Comparison of ENCODE assay signal across 20 cellular contexts in genomic region chr1:228375578-228376261, GRCh38. TPM values are rescaled to one million over a fixed set of nuclear protein-coding genes. Genes with fewer than 3 reads are reported as not detected.
A peak's percentile ranks its signal among the peaks of the same experiment; 100 is the strongest.
DNase-seq lines count a peak whose midpoint lies in the region; ATAC-seq, FAIRE-seq and TF ChIP-seq lines count a peak whose summit lies in the region.
"Had no signal": no experiment of that assay in that cellular context is flagged by ENCODE, and none has a peak within 500 bp of the region (broad histone marks: within the 10 kb centered on the region; RNA-seq: fewer than 3 reads in every experiment).

No MANE protein-coding gene starts in this region.

- H3K36me3 Mint-ChIP-seq in Calu3 (ENCODE audit: insufficient read depth, unreplicated experiment) (peaks cover 29% of the 10 kb centered on the region), chondrocyte (ENCODE audit: low read depth) (no peaks in the 10 kb centered on the region), Caco-2 (ENCODE audit: insufficient read depth, unreplicated experiment) (no peaks in the 10 kb centered on the region)
- H3K36me3 Mint-ChIP-seq: stimulated activated naive B cell treated with anti-CD40 and anti-IgM and Interleukin-4, amounts not matched to agents 10 μg/mL and 1 μg/mL and 100 μg/mL, for 72 hours had no signal

- H3K4me3 Mint-ChIP-seq in Calu3 (ENCODE audit: low read depth, unreplicated experiment): no peak overlapping the region
- H3K4me3 Mint-ChIP-seq in chondrocyte (ENCODE audit: unreplicated experiment): no peak overlapping the region
- H3K4me3 Mint-ChIP-seq in Caco-2 (ENCODE audit: unreplicated experiment): no peak overlapping the region
- H3K4me3 Mint-ChIP-seq: stimulated activated naive B cell treated with anti-CD40 and anti-IgM and Interleukin-4, amounts not matched to agents 10 μg/mL and 1 μg/mL and 100 μg/mL, for 72 hours had no signal

- no peak for FAIRE-seq in small intestine (lab: Jason Lieb, UNC)

- peak overlapping the region; percentile 65 for H3K27ac ChIP-seq in temporal lobe (ENCODE audit: low read depth, low read length)
- no peak overlapping the region for H3K27ac ChIP-seq in small intestine (ENCODE audit: low read depth in 1 of 2, low read length in 1 of 2)
- H3K27ac ChIP-seq: parathyroid adenoma had no signal

- DNase-seq in Calu3: no peak
- DNase-seq in chondrocyte (ENCODE audit: low spot score): peak; percentile 84
- DNase-seq in hepatic stellate cell (ENCODE audit: low spot score): peak; percentile 4
- no peak for DNase-seq in left colon
- DNase-seq in Caco-2: no peak
- DNase-seq in NCI-H1694 treated with DMSO at 0.1 percent for 48 hours (lab: John Stamatoyannopoulos, UW): no peak
- no peak for DNase-seq in small intestine
- DNase-seq: activated CD8-positive, alpha-beta memory T cell treated with anti-CD3 and anti-CD28 coated beads, Interleukin-2, amount 50 U/mL, for 48 hours; activated naive CD4-positive, alpha-beta T cell; GF-D8; H9; NCI-H146; NCI-H345; SHP77 treated with DMSO at 0.1 percent for 48 hours; stimulated activated naive B cell treated with anti-CD40 and anti-IgM and Interleukin-4, amounts not matched to agents 10 μg/mL and 1 μg/mL and 100 μg/mL, for 72 hours had no signal

- H3K36me3 ChIP-seq in Caco-2 (ENCODE audit: control insufficient read depth, insufficient read depth, low read length) (no peaks in the 10 kb centered on the region), small intestine (ENCODE audit: control insufficient read depth in 2 of 2, insufficient read depth in 2 of 2, low read length in 2 of 2) (no peaks in the 10 kb centered on the region)

- no peaks in the 10 kb centered on the region for H3K27me3 ChIP-seq in Caco-2 (replicated peaks; ENCODE audit: control insufficient read depth, insufficient read depth, low read length)
- no peaks in the 10 kb centered on the region for H3K27me3 ChIP-seq in small intestine (ENCODE audit: control insufficient read depth in 2 of 2, insufficient read depth in 2 of 2, low read length in 2 of 2)
- H3K27me3 ChIP-seq: body of pancreas had no signal

- TF ChIP-seq CTCF in Calu3 (IDR thresholded peaks at IDR 0.05; ENCODE audit: unreplicated experiment) (no peak), chondrocyte (IDR thresholded peaks at IDR 0.05) (no peak), Caco-2 (IDR thresholded peaks at IDR 0.05; ENCODE audit: insufficient read depth in 1 of 2, low read depth in 1 of 2, low read length in 1 of 2, severe bottlenecking in 1 of 2, unreplicated experiment in 1 of 2) (no peak)

- H3K4me1 Mint-ChIP-seq in Calu3 (ENCODE audit: low read depth, unreplicated experiment): peaks cover 8% of the 10 kb centered on the region
- peaks cover 8% of the 10 kb centered on the region for H3K4me1 Mint-ChIP-seq in chondrocyte (ENCODE audit: low read depth)
- H3K4me1 Mint-ChIP-seq in Caco-2 (ENCODE audit: low read depth, unreplicated experiment): no peaks in the 10 kb centered on the region

- intact Hi-C loops in Calu3 (cut with micrococcal nuclease; ENCODE audit: unreplicated experiment): no loop called here
- intact Hi-C loops in left colon (cut with DNase I, micrococcal nuclease): no loop called here
- intact Hi-C loops in Caco-2 (cut with micrococcal nuclease; ENCODE audit: unreplicated experiment): no loop called here

- ATAC-seq in left colon: no peak
- ATAC-seq: activated CD4-positive, CD25-positive, alpha-beta regulatory T cell treated with anti-CD3 and anti-CD28 coated beads, Interleukin-2, amount 50 U/mL, for 24 hours; stimulated activated naive B cell treated with anti-CD40 and anti-IgM and Interleukin-4, amounts not matched to agents 10 μg/mL and 1 μg/mL and 100 μg/mL, for 72 hours; T-helper 17 cell had no signal

- CTCF ChIA-PET in Calu3 (lab: Charles Lee) (no interaction called here), Caco-2 (lab: Charles Lee) (no interaction called here)

- 92 to 95% (median 93%) methylated on average over 22 of the region's 22 CpGs for WGBS in small intestine, 3 donors

- H3K9me3 ChIP-seq in Caco-2 (no peaks in the 10 kb centered on the region), small intestine (ENCODE audit: control insufficient read depth, low read depth) (no peaks in the 10 kb centered on the region)
- H3K9me3 ChIP-seq: body of pancreas had no signal

- POLR2A ChIA-PET in Caco-2 (lab: Charles Lee): no interaction called here

- no peaks in the 10 kb centered on the region for H3K27me3 Mint-ChIP-seq in Calu3 (ENCODE audit: unreplicated experiment)
- H3K27me3 Mint-ChIP-seq in chondrocyte (ENCODE audit: low read depth): no peaks in the 10 kb centered on the region
- H3K27me3 Mint-ChIP-seq in Caco-2 (ENCODE audit: insufficient read depth, unreplicated experiment): no peaks in the 10 kb centered on the region

- H3K9me3 Mint-ChIP-seq in Calu3 (ENCODE audit: low read depth, unreplicated experiment): no peaks in the 10 kb centered on the region
- H3K9me3 Mint-ChIP-seq in chondrocyte (ENCODE audit: low read depth): no peaks in the 10 kb centered on the region
- H3K9me3 Mint-ChIP-seq in Caco-2 (ENCODE audit: unreplicated experiment): no peaks in the 10 kb centered on the region
- H3K9me3 Mint-ChIP-seq: H9; stimulated activated naive B cell treated with anti-CD40 and anti-IgM and Interleukin-4, amounts not matched to agents 10 μg/mL and 1 μg/mL and 100 μg/mL, for 72 hours had no signal

- no TSS peak for BruUV-seq in Calu3 (replicated peaks; lab: Mats Ljungman, UMichigan)
- BruUV-seq in Caco-2 (replicated peaks; lab: Mats Ljungman, UMichigan): no TSS peak

- no peak overlapping the region for H3K4me3 ChIP-seq in Caco-2 (ENCODE audit: low read depth, low read length)
- H3K4me3 ChIP-seq in small intestine (ENCODE audit: low read depth in 1 of 2, low read length in 2 of 2): no peak overlapping the region
- H3K4me3 ChIP-seq: body of pancreas had no signal

- no peaks in the 10 kb centered on the region for H3K4me1 ChIP-seq in Caco-2
- no peaks in the 10 kb centered on the region for H3K4me1 ChIP-seq in small intestine (ENCODE audit: control insufficient read depth in 2 of 2, insufficient read depth in 1 of 2, low read depth in 1 of 2, low read length in 1 of 2)

- H3K27ac Mint-ChIP-seq in Calu3 (ENCODE audit: unreplicated experiment) (peak overlapping the region; percentile 55), chondrocyte (ENCODE audit: unreplicated experiment) (no peak overlapping the region), Caco-2 (ENCODE audit: unreplicated experiment) (no peak overlapping the region)
- H3K27ac Mint-ChIP-seq: H9; stimulated activated naive B cell treated with anti-CD40 and anti-IgM and Interleukin-4, amounts not matched to agents 10 μg/mL and 1 μg/mL and 100 μg/mL, for 72 hours; T-helper 17 cell had no signal

RNA-seq across cellular contexts. Expression of gene TRIM11, which starts 30.9 kb away (rescaled TPM):
- total RNA-seq in Calu3 (2022): 62.9 and 68.2 TPM in 2 replicates
- total RNA-seq in chondrocyte: 16.0 to 22.4 TPM (median 20.0 TPM) in 3 replicates
- total RNA-seq in temporal lobe: 10.8 TPM
- total RNA-seq in left colon: 10 to 100 TPM; 34.8 to 36.5 TPM
- 48.3 and 51.7 TPM in 2 replicates for total RNA-seq in Caco-2 (2022)
- polyA plus RNA-seq in small intestine: 10 to 100 TPM; 16.8 to 21.6 (median 19.1) TPM

RNA-seq across cellular contexts. Expression of gene TRIM17, which starts 40.9 kb away (rescaled TPM):
- 2.3 and 3.8 TPM in 2 replicates for total RNA-seq in Calu3 (2022)
- total RNA-seq in chondrocyte: 0.28 to 0.35 TPM in 2 of 3 replicates, not detected in the other
- 2.2 TPM for total RNA-seq in temporal lobe
- under 1 TPM in 1 of 2 donors, not detected in 1; 0.31 TPM for total RNA-seq in left colon
- total RNA-seq in Caco-2 (2022): 4.0 and 4.5 TPM in 2 replicates
- under 1 TPM in 1 of 3 donors, not detected in 2; 0.48 TPM for polyA plus RNA-seq in small intestine

Comparison
In these comparisons a context has a peak if more than half of its experiments do, and no peak if none do; other contexts are left out.
1. DNase-seq: peak in chondrocyte (single experiment) and hepatic stellate cell (single experiment); none in Calu3 (single experiment), left colon (0 of 2), Caco-2 (0 of 2), NCI-H1694 treated with DMSO at 0.1 percent for 48 hours (single experiment) and small intestine (single experiment).